Comparison of ENCODE assay signal across 8 cellular contexts in genomic region chr4:183504930-183505555, GRCh38. TPM values are rescaled to one million over a fixed set of nuclear protein-coding genes. Genes with fewer than 3 reads are reported as not detected.
DNase-seq lines count a peak whose midpoint lies in the region; ATAC-seq, FAIRE-seq and TF ChIP-seq lines count a peak whose summit lies in the region.

Gene ING2 (plus strand): TSS chr4:183505058. CDS start chr4:183505196, 138 bp downstream.

- no peaks in the 10 kb centered on the region for H3K9me2 ChIP-seq in OCI-LY1 (ENCODE audit: low read depth, low read length)

- H4K20me1 ChIP-seq in OCI-LY1 (ENCODE audit: insufficient read depth, low read length) (0 out of 2 replicates have a peak, but pooled peaks cover 3% of the 10 kb centered on the region), K562 (replicated peaks; ENCODE audit: control insufficient read depth, insufficient read depth, low read length) (no peaks in the 10 kb centered on the region; the same call in 1 of the 2 replicates)

- peaks cover 37% of the 10 kb centered on the region for H3K4me1 ChIP-seq in OCI-LY1 (ENCODE audit: insufficient read depth, low read length, severe bottlenecking)
- H3K4me1 ChIP-seq in K562 (replicated peaks in 1 of 2; ENCODE audit: control insufficient read depth in 2 of 2, insufficient read depth in 2 of 2, low read length in 2 of 2) = peaks cover 23 to 24% of the 10 kb centered on the region in 2 experiments

- H3K9me1 ChIP-seq in K562 (ENCODE audit: control insufficient read depth, insufficient read depth, low read length) = no peaks in the 10 kb centered on the region

- H3F3A ChIP-seq in OCI-LY1 (ENCODE audit: insufficient read depth, low read length) = no peaks in the 10 kb centered on the region

- WGBS in K562 (ENCODE audit: insufficient coverage, low coverage, missing lambda C conversion rate) = under 1% methylated on average over 45 of the region's 65 CpGs

- TF ChIP-seq RAD21 in K562 (CRISPR knock-in tag; conservative IDR thresholded peaks at IDR 0.05 in 1 of 2, IDR thresholded peaks at IDR 0.05 in 1 of 2) = no peak

- peaks cover 41% of the 10 kb centered on the region for H3K79me2 ChIP-seq in OCI-LY1 (ENCODE audit: insufficient read depth, low read length)
- peaks cover 60% of the 10 kb centered on the region for H3K79me2 ChIP-seq in K562 (ENCODE audit: control insufficient read depth, insufficient read depth, low read length)

- TF ChIP-seq CTCF in OCI-LY1 (IDR thresholded peaks at IDR 0.05; ENCODE audit: low read length) (no peak), K562 (IDR thresholded peaks at IDR 0.05 in 2 of 3, conservative IDR thresholded peaks at IDR 0.05 in 1 of 3; ENCODE audit: insufficient read depth in 2 of 3, low read depth in 1 of 3, low read length in 3 of 3) (no peak)

- no peak for TF ChIP-seq POLR2A in K562 (conservative IDR thresholded peaks at IDR 0.05)

- no peaks in the 10 kb centered on the region for H3K27me3 ChIP-seq in OCI-LY1 (ENCODE audit: insufficient read depth, low read length)
- H3K27me3 ChIP-seq in K562 (ENCODE audit: control insufficient read depth in 2 of 2, insufficient read depth in 2 of 2, low read length in 2 of 2) = no peaks in the 10 kb centered on the region

- no TSS peak for BruUV-seq in K562 (replicated peaks; lab: Mats Ljungman, UMichigan)

- H3K9ac ChIP-seq in OCI-LY1 (ENCODE audit: low read length) = peak within 1 kb of the TSS; percentile 86
- H3K9ac ChIP-seq in K562 (ENCODE audit: insufficient read depth in 1 of 2, low read depth in 2 of 2, low read length in 2 of 2) = peak within 1 kb of the TSS; percentile 88 to 97

- intact Hi-C loops in K562 (cut with micrococcal nuclease) = loop anchor here (1.0 to 5.0 kb wide), 3 partner anchors 33 to 152 kb away; partner anchors contain the start of genes RWDD4 and TRAPPC11

- peak; percentile 14 for ATAC-seq in GM19468 (IDR thresholded peaks at IDR 0.05; ENCODE audit: extremely low read depth, unreplicated experiment)
- ATAC-seq in HG03558 (IDR thresholded peaks at IDR 0.05; ENCODE audit: extremely low read depth, unreplicated experiment) = peak; percentile 18
- ATAC-seq in K562 = peak; percentile 62

- H3K4me2 ChIP-seq in OCI-LY1 (ENCODE audit: low read length) (peak within 1 kb of the TSS; percentile 99), K562 (ENCODE audit: insufficient read depth, low read length) (peak within 1 kb of the TSS; percentile 88)

- in situ Hi-C loops in K562 (cut with MboI) = no loop called here

- POLR2A ChIA-PET in K562 (lab: Yijun Ruan, JAX) = interaction anchor here (0.6 to 1.8 kb wide), 4 partner anchors 8 to 61 kb away, joined by 3 to 10 read pairs (median 4); partner anchors contain the start of gene CDKN2AIP

- H3K9me3 ChIP-seq in OCI-LY1 (ENCODE audit: low read length) (no peaks in the 10 kb centered on the region), K562 (replicated peaks; ENCODE audit: control insufficient read depth, insufficient read depth, low read depth, low read length) (no peaks in the 10 kb centered on the region)

- no peaks in the 10 kb centered on the region; the same call in 1 of the 2 replicates for H3K36me3 ChIP-seq in OCI-LY1 (ENCODE audit: insufficient read depth, low read length)
- peaks cover 1% of the 10 kb centered on the region; the same call in 2 of the 3 replicates for H3K36me3 ChIP-seq in K562 (ENCODE audit: control insufficient read depth, insufficient read depth, low read length)

- FAIRE-seq in K562 (lab: Jason Lieb, UNC) = no peak

- DNase-seq in NCI-H2029 (lab: John Stamatoyannopoulos, UW) (peak; percentile 33), NCI-H2029 treated with DMSO at 0.1 percent for 48 hours (lab: John Stamatoyannopoulos, UW) (no peak), K562 (ENCODE audit: extremely low read depth in 1 of 4, low spot score in 3 of 4) (peak; percentile 78 to 83 (median 82)), iPS-NIHi11 (ENCODE audit: low spot score) (peak; percentile 81), smooth muscle cell of the brain vasculature (ENCODE audit: low read depth, low spot score) (peak; percentile 54)

- no peak for TF ChIP-seq EP300 in K562 (IDR thresholded peaks at IDR 0.05; ENCODE audit: low read length)

- H3K4me3 ChIP-seq in OCI-LY1 (ENCODE audit: low read depth, low read length, poor library complexity, severe bottlenecking) (peak within 1 kb of the TSS; percentile 86), K562 (peak within 1 kb of the TSS; percentile 92)

- H2AFZ ChIP-seq in OCI-LY1 (ENCODE audit: low read length) (no peak within 1 kb of the TSS), K562 (ENCODE audit: low read depth, low read length) (peak within 1 kb of the TSS; percentile 97)

- H3K27ac ChIP-seq in OCI-LY1 (ENCODE audit: low read depth, low read length, poor library complexity, severe bottlenecking) = peak within 1 kb of the TSS; percentile 84
- peak within 1 kb of the TSS; percentile 93 for H3K27ac ChIP-seq in K562 (ENCODE audit: extremely low read depth, low read depth, low read length)

- CTCF ChIA-PET in K562 (lab: Yijun Ruan, JAX; ENCODE audit: low intra/inter-chr PET ratio) = interaction anchor here (0.7 kb wide), 1 partner anchor 7 kb away, joined by 3 read pairs; no protein-coding TSS in a partner anchor

RNA-seq across cellular contexts. Expression of gene ING2, which starts in this region (rescaled TPM):
- 1.8 and 14.2 TPM in 2 replicates for total RNA-seq in K562 (2011; cell fraction: chromatin; rRNA removed; ENCODE audit: low replicate concordance)
- total RNA-seq in K562 (2011; cell fraction: nucleolus; rRNA removed) = 2.3 and 2.8 TPM in 2 replicates
- 5.6 and 6.2 TPM in 2 replicates for total RNA-seq in K562 (2011; cell fraction: nucleoplasm; rRNA removed)
- total RNA-seq in K562 (2014; rRNA removed) (12.4 and 12.5 TPM in 2 replicates), K562 (2014; rRNA removed; fragmentation: Illumina TruSeq; extraction: Trizol) (13.8 and 15.1 TPM in 2 replicates), K562 (2015; rRNA removed; fragmentation: Illumina TruSeq; extraction: Trizol) (16.9 and 17.5 TPM in 2 replicates), K562 (2021) (8.7 and 10.0 TPM in 2 replicates)
- polyA plus RNA-seq in K562 (2011; rRNA removed) (8.3 and 9.5 TPM in 2 replicates), K562 (2014; fragmentation: Illumina TruSeq; extraction: Trizol) (18.0 and 21.4 TPM in 2 replicates), K562 (2014; fragmentation: Nextera tagmentation; extraction: Ambion mirVana) (1 to 10 TPM; 2.9 to 4.2 TPM), K562 (2014; rRNA removed) (12.5 and 18.6 TPM in 2 replicates)
- polyA plus RNA-seq in K562 (2011; cell fraction: cytosol; rRNA removed) = 2.9 and 3.8 TPM in 2 replicates
- polyA plus RNA-seq in K562 (2011; cell fraction: nucleus; rRNA removed) = 3.5 and 4.5 TPM in 2 replicates
- polyA plus RNA-seq in K562 (2012) = 10.9 and 14.7 TPM in 2 replicates
- 4.5 and 7.3 TPM in 2 replicates for polyA minus RNA-seq in K562 (2011; rRNA and poly(A)+ RNA removed)
- 2.9 and 4.9 TPM in 2 replicates for polyA minus RNA-seq in K562 (2011; cell fraction: cytosol; rRNA and poly(A)+ RNA removed)
- 2.4 and 6.7 TPM in 2 replicates for polyA minus RNA-seq in K562 (2011; cell fraction: nucleus; rRNA and poly(A)+ RNA removed)
